Comparison of ENCODE assay signal across 13 cellular contexts in the genomic region with DNA sequence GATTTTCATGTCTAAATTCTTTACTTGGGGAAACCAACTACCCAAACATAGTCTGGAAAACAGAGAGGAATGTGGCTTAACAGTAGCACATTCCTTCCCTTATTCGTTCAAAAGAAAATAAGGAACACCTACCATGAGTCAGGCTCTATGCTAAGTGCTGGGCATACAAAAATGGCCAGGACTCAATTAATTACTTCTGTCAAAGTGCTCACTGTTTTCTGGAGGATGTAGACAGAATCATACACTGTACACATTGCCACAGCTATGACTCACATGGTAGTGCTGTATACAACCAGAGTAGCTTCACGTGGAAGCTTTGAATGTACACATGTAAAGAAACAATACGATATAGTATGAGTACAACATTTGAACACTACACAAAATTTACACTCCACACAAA. TPM values are rescaled to one million over a fixed set of nuclear protein-coding genes. Genes with fewer than 3 reads are reported as not detected.
A peak's percentile ranks its signal among the peaks of the same experiment; 100 is the strongest.
DNase-seq lines count a peak whose midpoint lies in the region; ATAC-seq, FAIRE-seq and TF ChIP-seq lines count a peak whose summit lies in the region.
"Had no signal": no experiment of that assay in that cellular context is flagged by ENCODE, and none has a peak within 500 bp of the region (broad histone marks: within the 10 kb centered on the region; RNA-seq: fewer than 3 reads in every experiment).

No MANE protein-coding gene starts in this region.

- intact Hi-C loops in IMR-90 (cut with micrococcal nuclease), result loop anchor here (2.0 kb wide), 2 partner anchors 27 to 177 kb away; no protein-coding TSS in a partner anchor
- intact Hi-C loops in left lung (cut with DNase I), result no loop called here
- intact Hi-C loops in ascending aorta (cut with DNase I), result loop anchor here (5.0 kb wide), 1 partner anchor 85 kb away; no protein-coding TSS in a partner anchor

- H4K5ac ChIP-seq in IMR-90 (ENCODE audit: low read depth, low read length), result no peak overlapping the region

- H3K4me3 ChIP-seq in IMR-90 (ENCODE audit: insufficient read depth, low read depth, low read length) (no peak overlapping the region), bronchial epithelial cell (ENCODE audit: low read depth, low read length) (no peak overlapping the region), left lung (no peak overlapping the region), ascending aorta (no peak overlapping the region)
- H3K4me3 ChIP-seq: BLaER1 treated with 17β-estradiol and CSF1 and Interleukin-3, amounts not matched to agents 10 nM and 100 nM had no signal

- no peak overlapping the region for H3K18ac ChIP-seq in IMR-90 (ENCODE audit: low read depth, low read length)

- no peaks in the 10 kb centered on the region for H3K9me1 ChIP-seq in IMR-90 (ENCODE audit: insufficient read depth, low read length)

- H2BK20ac ChIP-seq in IMR-90 (ENCODE audit: low read depth, low read length), result no peak overlapping the region

- H2BK5ac ChIP-seq in IMR-90 (ENCODE audit: low read depth, low read length, poor library complexity, severe bottlenecking), result no peak overlapping the region

- no peak overlapping the region for H2AK9ac ChIP-seq in IMR-90 (replicated peaks; ENCODE audit: low read depth, low read length, poor library complexity)

- in situ Hi-C loops in IMR-90 (cut with MboI; ENCODE audit: low sequenced_read_pairs), result no loop called here

- H3K9me3 ChIP-seq in IMR-90 (ENCODE audit: control insufficient read depth, insufficient read depth, low read length) (no peaks in the 10 kb centered on the region), left lung (peaks cover 0 to 4% of the 10 kb centered on the region in 2 donors), ascending aorta (peaks cover 0 to 3% of the 10 kb centered on the region in 2 donors)

- no peaks in the 10 kb centered on the region for H3K27me3 ChIP-seq in IMR-90 (ENCODE audit: control insufficient read depth, insufficient read depth, low read length)
- H3K27me3 ChIP-seq in bronchial epithelial cell (ENCODE audit: control insufficient read depth, insufficient read depth, low read length), result no peaks in the 10 kb centered on the region
- no peaks in the 10 kb centered on the region for H3K27me3 ChIP-seq in left lung
- H3K27me3 ChIP-seq in ascending aorta, result no peaks in the 10 kb centered on the region
- H3K27me3 ChIP-seq: BLaER1 treated with 17β-estradiol and CSF1 and Interleukin-3, amounts not matched to agents 10 nM and 100 nM had no signal

- no peak overlapping the region for H4K8ac ChIP-seq in IMR-90 (ENCODE audit: low read depth in 2 of 2, low read length in 2 of 2)

- H2BK15ac ChIP-seq in IMR-90 (ENCODE audit: low read depth, low read length), result no peak overlapping the region

- ATAC-seq in IMR-90 (ENCODE audit: low read depth) (peak; percentile 87), left lung (peak; percentile 93)
- ATAC-seq: activated naive CD4-positive, alpha-beta T cell treated with anti-CD3 and anti-CD28 coated beads, Interleukin-2, amount 50 U/mL, for 72 hours had no signal

- no peak overlapping the region for H2AFZ ChIP-seq in IMR-90 (replicated peaks; ENCODE audit: low read length, poor library complexity)

- no peak overlapping the region for H2AK5ac ChIP-seq in IMR-90 (ENCODE audit: low read depth, low read length)

- H3K36me3 ChIP-seq in IMR-90 (ENCODE audit: control insufficient read depth, insufficient read depth, low read length) (no peaks in the 10 kb centered on the region), bronchial epithelial cell (ENCODE audit: control insufficient read depth, insufficient read depth, low read length) (no peaks in the 10 kb centered on the region), left lung (no peaks in the 10 kb centered on the region), ascending aorta (no peaks in the 10 kb centered on the region)
- H3K36me3 ChIP-seq: BLaER1 treated with 17β-estradiol and CSF1 and Interleukin-3, amounts not matched to agents 10 nM and 100 nM had no signal

- H3K14ac ChIP-seq in IMR-90 (replicated peaks; ENCODE audit: low read depth, low read length), result no peak overlapping the region

- peak; percentile 89 for FAIRE-seq in bronchial epithelial cell (lab: Jason Lieb, UNC)

- TF ChIP-seq CTCF in IMR-90 (conservative IDR thresholded peaks at IDR 0.05; ENCODE audit: low read depth, low read length) (no peak), bronchial epithelial cell (IDR thresholded peaks at IDR 0.05; ENCODE audit: insufficient read depth, low read length, severe bottlenecking) (no peak), left lung (IDR thresholded peaks at IDR 0.05) (no peak), ascending aorta (IDR thresholded peaks at IDR 0.05) (no peak)

- H3K79me1 ChIP-seq in IMR-90 (ENCODE audit: low read depth in 1 of 2, low read length in 2 of 2), result no peaks in the 10 kb centered on the region

- no peak overlapping the region for H3K56ac ChIP-seq in IMR-90 (ENCODE audit: extremely low read depth, insufficient read depth, low read length)

- BruUV-seq in IMR-90 (replicated peaks; lab: Mats Ljungman, UMichigan), result no TSS peak

- no peak overlapping the region for H3K4ac ChIP-seq in IMR-90 (ENCODE audit: low read depth, low read length)

- CTCF ChIA-PET in IMR-90 (lab: Yijun Ruan, JAX), result interaction anchor here (0.6 kb wide), 1 partner anchor 108 kb away, joined by 3 read pairs; no protein-coding TSS in a partner anchor

- no peak overlapping the region for H4K91ac ChIP-seq in IMR-90 (ENCODE audit: insufficient read depth, low read depth, low read length)

- no peak overlapping the region; the same call in 1 of the 2 replicates for H3K4me2 ChIP-seq in IMR-90 (ENCODE audit: low read depth, low read length)
- H3K4me2 ChIP-seq: BLaER1 treated with 17β-estradiol and CSF1 and Interleukin-3, amounts not matched to agents 10 nM and 100 nM had no signal

- H3K9ac ChIP-seq in IMR-90 (ENCODE audit: low read depth, low read length), result no peak overlapping the region
- H3K9ac ChIP-seq: BLaER1 treated with 17β-estradiol and CSF1 and Interleukin-3, amounts not matched to agents 10 nM and 100 nM had no signal

- dilution Hi-C loops in IMR-90 (cut with HindIII; ENCODE audit: low sequenced_read_pairs, unreplicated experiment), result no loop called here

- WGBS in IMR-90 (ENCODE audit: extremely low coverage in 2 of 2, insufficient read length in 1 of 2), 2 experiments, result no CpG with 5 or more reads among the region's 3 CpGs

- TF ChIP-seq POLR2A in IMR-90 (IDR thresholded peaks at IDR 0.05; ENCODE audit: low read depth, low read length), result no peak

- no peaks in the 10 kb centered on the region for H4K20me1 ChIP-seq in IMR-90 (ENCODE audit: insufficient read depth, low read length)
- H4K20me1 ChIP-seq: BLaER1 treated with 17β-estradiol and CSF1 and Interleukin-3, amounts not matched to agents 10 nM and 100 nM had no signal

- DNase-seq in AG08396 (ENCODE audit: low spot score), result peak; percentile 15
- peak; percentile 85 for DNase-seq in IMR-90
- peak; percentile 97 for DNase-seq in bronchial epithelial cell (ENCODE audit: low read depth)
- DNase-seq in left lung, result no peak
- DNase-seq in ascending aorta (ENCODE audit: low spot score in 2 of 2), result no peak
- no peak for DNase-seq in stimulated activated CD4-positive, alpha-beta T cell treated with anti-CD3 and anti-CD28 coated beads, Interleukin-2, amount 100 ng/mL, for 24 hours
- no peak for DNase-seq in GF-D8 (lab: John Stamatoyannopoulos, UW)
- no peak for DNase-seq in mesenteric fat pad (ENCODE audit: low spot score)
- DNase-seq: NCI-H2029 treated with DMSO at 0.1 percent for 48 hours had no signal

- H3K27ac ChIP-seq in IMR-90 (ENCODE audit: insufficient read depth, low read length) (no peak overlapping the region), left lung (peak overlapping the region in 1 of 2 donors; percentile 9), ascending aorta (no peak overlapping the region)
- H3K27ac ChIP-seq: BLaER1 treated with 17β-estradiol and CSF1 and Interleukin-3, amounts not matched to agents 10 nM and 100 nM had no signal

- no peak overlapping the region for H3K23ac ChIP-seq in IMR-90 (ENCODE audit: low read depth, low read length)

- POLR2A ChIA-PET in IMR-90 (lab: Charles Lee; ENCODE audit: unreplicated experiment), result no interaction called here

- H3K4me1 ChIP-seq in IMR-90 (ENCODE audit: control insufficient read depth, insufficient read depth, low read length), result peaks cover 2% of the 10 kb centered on the region; the same call in 1 of the 2 replicates
- no peaks in the 10 kb centered on the region for H3K4me1 ChIP-seq in left lung
- peaks cover 0 to 4% of the 10 kb centered on the region in 2 donors for H3K4me1 ChIP-seq in ascending aorta
- H3K4me1 ChIP-seq: BLaER1 treated with 17β-estradiol and CSF1 and Interleukin-3, amounts not matched to agents 10 nM and 100 nM had no signal

- no peak overlapping the region for H2BK120ac ChIP-seq in IMR-90 (ENCODE audit: low read depth, low read length)

- TF ChIP-seq RAD21 in IMR-90 (IDR thresholded peaks at IDR 0.05; ENCODE audit: low read length), result no peak

TF ChIP-seq in IMR-90, 13 proteins besides CTCF, POLR2A, EP300 and RAD21 (continues in another document):
- TF ChIP-seq SMC3 (IDR thresholded peaks at IDR 0.05; ENCODE audit: low read depth, low read length), result no peak
- peak; percentile 63 for TF ChIP-seq FOS (IDR thresholded peaks at IDR 0.05; ENCODE audit: low read depth, low read length)
- TF ChIP-seq MXI1 (IDR thresholded peaks at IDR 0.05; ENCODE audit: borderline replicate concordance, low read depth, low read length), result 0 out of 2 replicates have a peak, but pooled peaks have one; percentile 28
- TF ChIP-seq, protein P1, sequence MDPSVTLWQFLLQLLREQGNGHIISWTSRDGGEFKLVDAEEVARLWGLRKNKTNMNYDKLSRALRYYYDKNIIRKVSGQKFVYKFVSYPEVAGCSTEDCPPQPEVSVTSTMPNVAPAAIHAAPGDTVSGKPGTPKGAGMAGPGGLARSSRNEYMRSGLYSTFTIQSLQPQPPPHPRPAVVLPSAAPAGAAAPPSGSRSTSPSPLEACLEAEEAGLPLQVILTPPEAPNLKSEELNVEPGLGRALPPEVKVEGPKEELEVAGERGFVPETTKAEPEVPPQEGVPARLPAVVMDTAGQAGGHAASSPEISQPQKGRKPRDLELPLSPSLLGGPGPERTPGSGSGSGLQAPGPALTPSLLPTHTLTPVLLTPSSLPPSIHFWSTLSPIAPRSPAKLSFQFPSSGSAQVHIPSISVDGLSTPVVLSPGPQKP (IDR thresholded peaks at IDR 0.05; ENCODE audit: borderline replicate concordance, low read depth, low read length), result no peak
- 0 out of 2 replicates have a peak, but pooled peaks have one; percentile 7 for TF ChIP-seq MAFK (IDR thresholded peaks at IDR 0.05; ENCODE audit: low read depth, low read length)
- TF ChIP-seq CHD1 (IDR thresholded peaks at IDR 0.05; ENCODE audit: low read depth, low read length), result no peak
- TF ChIP-seq CEBPB (IDR thresholded peaks at IDR 0.05; ENCODE audit: low read depth, low read length), result peak; percentile 44; the same call in 1 of the 2 replicates
- no peak for TF ChIP-seq MAZ (IDR thresholded peaks at IDR 0.05; ENCODE audit: borderline replicate concordance, low read depth, low read length)

RNA-seq across cellular contexts. Expression of a gene that starts 50.1 kb away (rescaled TPM):
- total RNA-seq in IMR-90 (2012; rRNA removed) (0.90 and 2.5 TPM in 2 replicates), bronchial epithelial cell (0.53 and 0.64 TPM in 2 replicates), left lung (1 to 10 TPM in 1 of 2 donors, under 1 TPM in 1; 0.47 to 1.0 TPM), ascending aorta (not detected), mesenteric fat pad (not detected)
- polyA plus RNA-seq in IMR-90 (2012; rRNA removed), result 0.49 and 0.62 TPM in 2 replicates
- 0.21 TPM in 2 replicates for polyA plus RNA-seq in IMR-90 (2012; cell fraction: cytosol; rRNA removed)
- 0.04 and 0.58 TPM in 2 replicates for polyA plus RNA-seq in IMR-90 (2012; cell fraction: nucleus; rRNA removed; ENCODE audit: low replicate concordance)
- total RNA-seq: activated CD8-positive, alpha-beta memory T cell treated with anti-CD3 and anti-CD28 coated beads for 36 hours; activated naive CD4-positive, alpha-beta T cell treated with anti-CD3 and anti-CD28 coated beads, Interleukin-2, amount 50 U/mL, for 72 hours had no signal
- polyA plus RNA-seq: IgD-negative memory B cell had no signal

Comparison
In these comparisons a context has a peak if more than half of its experiments do, and no peak if none do; other contexts are left out.
1. DNase-seq: peak in AG08396 (single experiment), IMR-90 (single experiment) and bronchial epithelial cell (single experiment); none in left lung (0 of 2), ascending aorta (0 of 2), stimulated activated CD4-positive, alpha-beta T cell treated with anti-CD3 and anti-CD28 coated beads, Interleukin-2, amount 100 ng/mL, for 24 hours (0 of 2), GF-D8 (single experiment) and mesenteric fat pad (single experiment).
2. intact Hi-C loops: an anchor here in IMR-90 (2.0 kb wide) and ascending aorta (5.0 kb wide); none called in left lung.